In genomic region chr2:44940612-44941464, GRCh38 we compare ENCODE assay signal across 10 cellular contexts. TPM values are rescaled to one million over a fixed set of nuclear protein-coding genes. Genes with fewer than 3 reads are reported as not detected.
DNase-seq lines count a peak whose midpoint lies in the region; ATAC-seq and TF ChIP-seq lines count a peak whose summit lies in the region.
"Had no signal": no experiment of that assay in that cellular context is flagged by ENCODE, and none has a peak within 500 bp of the region (broad histone marks: within the 10 kb centered on the region; RNA-seq: fewer than 3 reads in every experiment).

No MANE protein-coding gene starts in this region.

- intact Hi-C loops in Panc1 (cut with micrococcal nuclease; ENCODE audit: unreplicated experiment), result no loop called here

- 0 out of 2 replicates have a peak, but pooled peaks cover 5% of the 10 kb centered on the region for H3K4me1 ChIP-seq in Panc1 (ENCODE audit: control insufficient read depth, insufficient read depth, low read length)

- H3K27ac ChIP-seq in Panc1 (ENCODE audit: low read length), result no peak overlapping the region

- H3K4me1 Mint-ChIP-seq in glutamatergic neuron (ENCODE audit: low read depth, unreplicated experiment), result peaks cover 12% of the 10 kb centered on the region
- peaks cover 40% of the 10 kb centered on the region for H3K4me1 Mint-ChIP-seq in stimulated activated effector memory CD8-positive, alpha-beta T cell treated with anti-CD3 and anti-CD28 coated beads, Interleukin-12 subunit alpha, Interleukin-12 subunit beta, amount 100 ng/mL, for 72 hours

- CTCF ChIA-PET in Panc1 (lab: Charles Lee), result interaction anchor here (0.6 kb wide), 1 partner anchor 897 kb away, joined by 3 read pairs; no protein-coding TSS in a partner anchor

- TF ChIP-seq CTCF in Panc1 (IDR thresholded peaks at IDR 0.05) (no peak), glutamatergic neuron (IDR thresholded peaks at IDR 0.05; ENCODE audit: partially characterized antibody, unreplicated experiment) (no peak)

- H3K27ac Mint-ChIP-seq in glutamatergic neuron (ENCODE audit: unreplicated experiment), result no peak overlapping the region
- H3K27ac Mint-ChIP-seq in stimulated activated effector memory CD8-positive, alpha-beta T cell treated with anti-CD3 and anti-CD28 coated beads, Interleukin-12 subunit alpha, Interleukin-12 subunit beta, amount 100 ng/mL, for 72 hours, result no peak overlapping the region

- ATAC-seq in Panc1 (no peak), GM18873 (IDR thresholded peaks at IDR 0.05; ENCODE audit: low FRiP score, unreplicated experiment) (no peak)
- ATAC-seq in stimulated activated effector memory CD8-positive, alpha-beta T cell treated with anti-CD3 and anti-CD28 coated beads, Interleukin-12 subunit alpha, Interleukin-12 subunit beta, amount 100 ng/mL, for 72 hours, result no peak

- in situ Hi-C loops in Panc1 (cut with HindIII; ENCODE audit: low pct_unique_long_range_greater_than_20kb, low sequenced_read_pairs), result no loop called here

- H3K27me3 Mint-ChIP-seq in glutamatergic neuron (ENCODE audit: unreplicated experiment), result peaks cover 47% of the 10 kb centered on the region

- no peaks in the 10 kb centered on the region; the same call in 1 of the 2 replicates for H3K36me3 ChIP-seq in Panc1 (ENCODE audit: control insufficient read depth, insufficient read depth, low read length)

- H3K9me3 ChIP-seq in Panc1 (ENCODE audit: control insufficient read depth, insufficient read depth, low read depth, low read length), result no peaks in the 10 kb centered on the region

- no peaks in the 10 kb centered on the region for H3K36me3 Mint-ChIP-seq in glutamatergic neuron (ENCODE audit: unreplicated experiment)
- H3K36me3 Mint-ChIP-seq in stimulated activated effector memory CD8-positive, alpha-beta T cell treated with anti-CD3 and anti-CD28 coated beads, Interleukin-12 subunit alpha, Interleukin-12 subunit beta, amount 100 ng/mL, for 72 hours, result no peaks in the 10 kb centered on the region

- peak overlapping the region; percentile 49 for H3K4me3 Mint-ChIP-seq in glutamatergic neuron (ENCODE audit: unreplicated experiment)
- peak overlapping the region; percentile 68 for H3K4me3 Mint-ChIP-seq in stimulated activated effector memory CD8-positive, alpha-beta T cell treated with anti-CD3 and anti-CD28 coated beads, Interleukin-12 subunit alpha, Interleukin-12 subunit beta, amount 100 ng/mL, for 72 hours

- BruUV-seq in Panc1 (replicated peaks; lab: Mats Ljungman, UMichigan), result no TSS peak

- H3K4me3 ChIP-seq in Panc1 (ENCODE audit: low read depth in 2 of 2, low read length in 2 of 2), result peak overlapping the region; percentile 32 to 38; a peak in 3 of 4 replicates

- peaks cover 2% of the 10 kb centered on the region; the same call in 1 of the 2 replicates for H3K27me3 ChIP-seq in Panc1 (ENCODE audit: control insufficient read depth, insufficient read depth, low read length)

- peak; percentile 58 for DNase-seq in activated CD8-positive, alpha-beta memory T cell treated with anti-CD3 and anti-CD28 coated beads, Interleukin-2, amount 50 U/mL, for 48 hours
- no peak for DNase-seq in activated CD8-positive, alpha-beta memory T cell treated with anti-CD3 and anti-CD28 coated beads, Interleukin-2, amount 50 U/mL, for 4 hours
- DNase-seq in Panc1 (ENCODE audit: low read depth, low spot score), result no peak
- DNase-seq in glutamatergic neuron, result no peak
- no peak for DNase-seq in stimulated activated effector memory CD8-positive, alpha-beta T cell treated with anti-CD3 and anti-CD28 coated beads, Interleukin-12 subunit alpha, Interleukin-12 subunit beta, amount 100 ng/mL, for 72 hours (ENCODE audit: low spot score in 2 of 2)
- no peak for DNase-seq in NCI-H2081 (lab: John Stamatoyannopoulos, UW)
- DNase-seq in germinal center (ENCODE audit: low spot score), result no peak
- DNase-seq: NCI-H1417 treated with DMSO at 0.1 percent for 48 hours had no signal

- POLR2A ChIA-PET in Panc1 (lab: Charles Lee), result interaction anchor here (0.7 kb wide), 1 partner anchor 1681 kb away, joined by 5 read pairs; no protein-coding TSS in a partner anchor

- peaks cover 18% of the 10 kb centered on the region for H3K9me3 Mint-ChIP-seq in glutamatergic neuron (ENCODE audit: unreplicated experiment)
- H3K9me3 Mint-ChIP-seq in stimulated activated effector memory CD8-positive, alpha-beta T cell treated with anti-CD3 and anti-CD28 coated beads, Interleukin-12 subunit alpha, Interleukin-12 subunit beta, amount 100 ng/mL, for 72 hours, result no peaks in the 10 kb centered on the region

RNA-seq across cellular contexts. Expression of gene SIX3, which starts 0.7 kb away (rescaled TPM):
- total RNA-seq in Panc1 (2021; ENCODE audit: unreplicated experiment) (0.21 TPM), glutamatergic neuron (ENCODE audit: unreplicated experiment) (0.86 TPM)
- polyA plus RNA-seq in Panc1 (2012; ENCODE audit: insufficient read length), result 0.11 TPM
- total RNA-seq: pulmonary artery endothelial cell had no signal
